1 cellular context compared by ENCODE assay signal in genomic region chr21:39388038-39388810, GRCh38.
TF ChIP-seq lines count a peak whose summit lies in the region.

No MANE protein-coding gene starts in this region.

TF ChIP-seq in IMR-90, 13 proteins besides CTCF, POLR2A, EP300 and RAD21:
- peak; percentile 61; the same call in 1 of the 2 replicates for TF ChIP-seq MAZ (IDR thresholded peaks at IDR 0.05; ENCODE audit: borderline replicate concordance, low read depth, low read length)
- peak; percentile 91 for TF ChIP-seq SMC3 (IDR thresholded peaks at IDR 0.05; ENCODE audit: low read depth, low read length)
- TF ChIP-seq MAFK (IDR thresholded peaks at IDR 0.05; ENCODE audit: low read depth, low read length): no peak
